8 cellular contexts compared by ENCODE assay signal in the genomic region with DNA sequence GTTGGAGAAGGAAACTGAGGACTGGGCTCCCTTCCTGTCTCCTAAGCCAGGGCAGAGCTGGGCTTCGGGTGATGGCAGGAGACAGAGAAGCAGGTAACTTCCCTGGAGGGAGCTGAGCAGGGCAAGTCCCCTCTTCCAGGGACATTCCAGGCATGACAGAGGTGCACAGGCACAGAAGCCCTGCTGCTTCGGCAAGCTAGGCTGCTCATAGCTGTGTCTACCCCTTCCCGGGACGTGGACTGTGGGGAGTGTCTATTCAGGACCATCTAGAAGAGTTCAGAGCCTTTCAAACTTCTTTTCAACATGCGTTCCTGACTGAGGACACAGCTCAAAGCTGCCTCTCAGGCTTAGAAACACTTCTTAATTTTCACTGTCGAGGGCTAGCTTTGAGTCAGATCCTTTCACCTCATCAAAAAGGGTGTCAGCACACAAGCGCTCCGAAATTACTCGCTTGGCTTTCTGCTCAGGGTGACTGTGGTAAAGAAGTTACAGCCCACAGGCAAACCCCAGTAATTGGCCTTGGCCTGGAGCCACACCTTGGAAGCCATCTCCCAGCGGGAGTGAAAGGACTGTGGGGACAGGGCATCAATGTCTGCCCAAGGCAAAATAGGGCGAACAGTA.
DNase-seq lines count a peak whose midpoint lies in the region; ATAC-seq and TF ChIP-seq lines count a peak whose summit lies in the region.

No MANE protein-coding gene starts in this region.

- H3T11ph ChIP-seq in H9 (ENCODE audit: low read length): no peak overlapping the region

- no peak overlapping the region for H3K4me3 Mint-ChIP-seq in H9
- H3K4me3 Mint-ChIP-seq in stimulated activated naive CD8-positive, alpha-beta T cell treated with anti-CD3 and anti-CD28 coated beads, Interleukin-15, amount 100 ng/mL, for 72 hours: peak overlapping the region; percentile 16 to 55

- WGBS in H9 (ENCODE audit: extremely low coverage, insufficient read length, low lambda C conversion rate): no CpG with 5 or more reads among the region's 11 CpGs
- 71% methylated on average over 5 of the region's 11 CpGs; no CpG with 5 or more reads in 1 of the 2 donors for WGBS in gastroesophageal sphincter (ENCODE audit: low coverage in 1 of 2), 2 donors

- H3K4ac ChIP-seq in H9 (ENCODE audit: low read depth, low read length): no peak overlapping the region

- H3K9ac ChIP-seq in H9 (ENCODE audit: extremely low read depth, insufficient read length, low read length): peak overlapping the region; percentile 21

- H2BK12ac ChIP-seq in H9 (ENCODE audit: insufficient read length, low read depth, low read length): peak overlapping the region; percentile 64

- no peak overlapping the region for H2BK120ac ChIP-seq in H9 (ENCODE audit: low read depth, low read length, poor library complexity, severe bottlenecking)

- no peak for ATAC-seq in gastroesophageal sphincter
- ATAC-seq in stimulated activated naive CD8-positive, alpha-beta T cell treated with anti-CD3 and anti-CD28 coated beads, Interleukin-15, amount 100 ng/mL, for 72 hours: peak; percentile 80
- ATAC-seq in GM21381 (IDR thresholded peaks at IDR 0.05; ENCODE audit: unreplicated experiment): no peak

- H4K8ac ChIP-seq in H9 (replicated peaks; ENCODE audit: insufficient read length, low read depth, low read length): no peak overlapping the region

- H2BK15ac ChIP-seq in H9 (ENCODE audit: low read depth, low read length): no peak overlapping the region

- no peak overlapping the region for H2BK20ac ChIP-seq in H9 (ENCODE audit: low read depth, low read length, poor library complexity, severe bottlenecking)

- no peak overlapping the region for H3K4me2 ChIP-seq in H9 (ENCODE audit: insufficient read depth, insufficient read length, low read length)

- peaks cover 23% of the 10 kb centered on the region for H3K4me1 ChIP-seq in H9 (ENCODE audit: insufficient read depth, low read length)
- peaks cover 0 to 63% (median 43%) of the 10 kb centered on the region in 3 donors for H3K4me1 ChIP-seq in gastroesophageal sphincter

- H3K36me3 ChIP-seq in GM06990 (ENCODE audit: control insufficient read depth, insufficient read depth, low read length) (no peaks in the 10 kb centered on the region), gastroesophageal sphincter (no peaks in the 10 kb centered on the region)

- H3K79me1 ChIP-seq in H9 (ENCODE audit: insufficient read depth, low read depth, low read length, poor library complexity, severe bottlenecking): no peaks in the 10 kb centered on the region

- no peak for TF ChIP-seq CTCF in GM06990 (IDR thresholded peaks at IDR 0.05; ENCODE audit: insufficient read depth, low read length, poor library complexity, severe bottlenecking)
- TF ChIP-seq CTCF in H9 (conservative IDR thresholded peaks at IDR 0.05): no peak
- TF ChIP-seq CTCF in gastroesophageal sphincter (IDR thresholded peaks at IDR 0.05): no peak

- H4K91ac ChIP-seq in H9 (ENCODE audit: insufficient read length, low read depth, low read length): no peak overlapping the region

- H2AK5ac ChIP-seq in H9 (ENCODE audit: insufficient read length, low read length): no peak overlapping the region

- H4K20me1 ChIP-seq in H9 (ENCODE audit: control insufficient read depth, insufficient read depth, insufficient read length): no peaks in the 10 kb centered on the region

- H3K4me3 ChIP-seq in GM06990 (replicated peaks; ENCODE audit: low read depth, low read length) (peak overlapping the region; percentile 34), gastroesophageal sphincter (peak overlapping the region in 1 of 2 donors; percentile 4)

- H3K36me3 Mint-ChIP-seq in H9 (ENCODE audit: insufficient read depth in 1 of 3, low read depth in 3 of 3): no peaks in the 10 kb centered on the region

- H4K5ac ChIP-seq in H9 (ENCODE audit: insufficient read length, low read depth, low read length): no peak overlapping the region

- no peaks in the 10 kb centered on the region for H3K9me3 Mint-ChIP-seq in H9
- H3K9me3 Mint-ChIP-seq in stimulated activated naive CD8-positive, alpha-beta T cell treated with anti-CD3 and anti-CD28 coated beads, Interleukin-15, amount 100 ng/mL, for 72 hours: no peaks in the 10 kb centered on the region

- DNase-seq in GM06990 (ENCODE audit: extremely low read depth, insufficient read length): no peak
- DNase-seq in H9: no peak
- DNase-seq in RPMI7951 (ENCODE audit: low read depth): peak; percentile 92
- DNase-seq in stimulated activated naive CD8-positive, alpha-beta T cell treated with anti-CD3 and anti-CD28 coated beads, Interleukin-15, amount 100 ng/mL, for 72 hours: peak; percentile 25 to 52
- DNase-seq in RPMI8226: no peak
- DNase-seq in NCI-H82 treated with DMSO at 0.1 percent for 48 hours (lab: John Stamatoyannopoulos, UW; ENCODE audit: unreplicated experiment): no peak

- H3K79me2 ChIP-seq in H9 (ENCODE audit: insufficient read depth, low read length): no peaks in the 10 kb centered on the region

- no peak overlapping the region for H3K18ac ChIP-seq in H9 (ENCODE audit: insufficient read length, low read depth, low read length)

- no peak for TF ChIP-seq POLR2A in gastroesophageal sphincter (IDR thresholded peaks at IDR 0.05)

- no peak overlapping the region; the same call in 1 of the 2 replicates for H3K14ac ChIP-seq in H9 (ENCODE audit: insufficient read depth, low read length)

- H3K27me3 Mint-ChIP-seq in H9 (ENCODE audit: low read depth): no peaks in the 10 kb centered on the region
- peaks cover 48% of the 10 kb centered on the region for H3K27me3 Mint-ChIP-seq in stimulated activated naive CD8-positive, alpha-beta T cell treated with anti-CD3 and anti-CD28 coated beads, Interleukin-15, amount 100 ng/mL, for 72 hours

- no peak for TF ChIP-seq EP300 in gastroesophageal sphincter (IDR thresholded peaks at IDR 0.05)

- H2BK5ac ChIP-seq in H9 (ENCODE audit: insufficient read length, low read length): no peak overlapping the region

- peak overlapping the region in 2 of 3 experiments; percentile 15 to 50; a peak in 1 of 7 replicates for H3K27ac Mint-ChIP-seq in H9
- no peak overlapping the region for H3K27ac Mint-ChIP-seq in stimulated activated naive CD8-positive, alpha-beta T cell treated with anti-CD3 and anti-CD28 coated beads, Interleukin-15, amount 100 ng/mL, for 72 hours

- H3K23me2 ChIP-seq in H9 (ENCODE audit: insufficient read length, low read depth, low read length, poor library complexity, severe bottlenecking): no peaks in the 10 kb centered on the region

- no peak overlapping the region for H3K56ac ChIP-seq in H9 (ENCODE audit: insufficient read length, low read depth, low read length)

- H2AFZ ChIP-seq in H9 (ENCODE audit: low read length): no peak overlapping the region

- H3K4me1 Mint-ChIP-seq in H9: peaks cover 59 to 63% of the 10 kb centered on the region in 2 experiments
- peaks cover 52% of the 10 kb centered on the region for H3K4me1 Mint-ChIP-seq in stimulated activated naive CD8-positive, alpha-beta T cell treated with anti-CD3 and anti-CD28 coated beads, Interleukin-15, amount 100 ng/mL, for 72 hours

- H3K27ac ChIP-seq in H9 (ENCODE audit: insufficient read length, low read depth, low read length) (no peak overlapping the region), gastroesophageal sphincter (peak overlapping the region in 3 of 4 donors; percentile 46 to 80 (median 77))

- H3K9me3 ChIP-seq in H9 (ENCODE audit: control insufficient read depth, low read depth, low read length): no peaks in the 10 kb centered on the region
- H3K9me3 ChIP-seq in gastroesophageal sphincter: no peaks in the 10 kb centered on the region

- no peak overlapping the region for H3K23ac ChIP-seq in H9 (ENCODE audit: insufficient read length, low read depth, low read length)

- H3K27me3 ChIP-seq in GM06990 (replicated peaks; ENCODE audit: control insufficient read depth, insufficient read depth, low read length) (no peaks in the 10 kb centered on the region), H9 (ENCODE audit: insufficient read depth, low read length) (no peaks in the 10 kb centered on the region), gastroesophageal sphincter (no peaks in the 10 kb centered on the region)

Comparison
In these comparisons a context has a peak if more than half of its experiments do, and no peak if none do; other contexts are left out.
1. DNase-seq: peak in RPMI7951 (single experiment) and stimulated activated naive CD8-positive, alpha-beta T cell treated with anti-CD3 and anti-CD28 coated beads, Interleukin-15, amount 100 ng/mL, for 72 hours (2 of 2); none in GM06990 (single experiment), H9 (single experiment), RPMI8226 (single experiment) and NCI-H82 treated with DMSO at 0.1 percent for 48 hours (single experiment).
2. H3K27ac Mint-ChIP-seq: peak in H9 (2 of 3); none in stimulated activated naive CD8-positive, alpha-beta T cell treated with anti-CD3 and anti-CD28 coated beads, Interleukin-15, amount 100 ng/mL, for 72 hours (0 of 2).
3. H3K4me3 Mint-ChIP-seq: peak in stimulated activated naive CD8-positive, alpha-beta T cell treated with anti-CD3 and anti-CD28 coated beads, Interleukin-15, amount 100 ng/mL, for 72 hours (2 of 2); none in H9 (0 of 2).